15 cellular contexts compared by ENCODE assay signal in the genomic region with DNA sequence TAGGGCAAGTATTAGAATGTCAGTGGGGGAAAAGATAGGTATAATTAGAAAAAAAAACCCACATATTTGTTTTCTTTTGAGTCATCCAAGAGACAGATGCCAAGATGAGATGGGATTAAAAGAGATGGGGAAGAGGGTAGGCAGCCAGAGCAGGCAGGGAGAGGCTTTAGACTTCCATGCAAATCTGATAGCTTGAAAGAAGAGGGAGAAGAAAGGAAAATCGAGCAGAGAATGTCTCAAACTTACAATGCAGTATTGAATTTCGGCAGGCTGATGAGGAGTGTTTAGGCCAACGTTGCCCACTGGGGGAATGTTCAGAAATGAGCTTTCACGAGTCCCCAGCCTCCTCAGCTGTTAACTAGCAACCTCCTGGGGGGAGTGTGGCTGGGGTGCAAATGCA.
DNase-seq lines count a peak whose midpoint lies in the region; FAIRE-seq and TF ChIP-seq lines count a peak whose summit lies in the region.
"Had no signal": no experiment of that assay in that cellular context is flagged by ENCODE, and none has a peak within 500 bp of the region (broad histone marks: within the 10 kb centered on the region; RNA-seq: fewer than 3 reads in every experiment).

No MANE protein-coding gene starts in this region.

- peak overlapping the region; percentile 27 for H3K4me2 ChIP-seq in fibroblast of lung (ENCODE audit: extremely low read depth, insufficient read depth, low read length)
- H3K4me2 ChIP-seq in MM.1S (ENCODE audit: low read depth, low read length): no peak overlapping the region
- H3K4me2 ChIP-seq: hepatocyte had no signal

- H3K79me2 ChIP-seq in fibroblast of lung (ENCODE audit: control insufficient read depth, insufficient read depth, low read length): peaks cover 25% of the 10 kb centered on the region
- peaks cover 12% of the 10 kb centered on the region for H3K79me2 ChIP-seq in MM.1S (ENCODE audit: low read length)

- H3K9me3 ChIP-seq in SJSA1 (replicated peaks) (no peaks in the 10 kb centered on the region), fibroblast of lung (ENCODE audit: control insufficient read depth, insufficient read depth, low read depth, low read length) (no peaks in the 10 kb centered on the region), kidney (ENCODE audit: control insufficient read depth in 1 of 2, low read length in 2 of 2) (no peaks in the 10 kb centered on the region), adrenal gland (replicated peaks in 1 of 3) (no peaks in the 10 kb centered on the region), Peyer's patch (no peaks in the 10 kb centered on the region), MM.1S (replicated peaks; ENCODE audit: insufficient read depth, low read length) (no peaks in the 10 kb centered on the region)
- H3K9me3 ChIP-seq: ascending aorta, testis had no signal

- H4K20me1 ChIP-seq in fibroblast of lung (ENCODE audit: control insufficient read depth, extremely low read depth, insufficient read depth, low read length) (no peaks in the 10 kb centered on the region), MM.1S (ENCODE audit: insufficient read depth, low read length) (no peaks in the 10 kb centered on the region)

- WGBS in adrenal gland, 4 donors: 73 to 84% (median 80%) methylated on average over 4 of the region's 4 CpGs

- H3F3A ChIP-seq in MM.1S (ENCODE audit: insufficient read depth, low read length): no peaks in the 10 kb centered on the region

- no peak for FAIRE-seq in kidney (lab: Jason Lieb, UNC)

- H3K9me2 ChIP-seq in MM.1S (replicated peaks; ENCODE audit: insufficient read depth, low read length): no peaks in the 10 kb centered on the region

- TF ChIP-seq CTCF in fibroblast of lung (conservative IDR thresholded peaks at IDR 0.05 in 1 of 2, IDR thresholded peaks at IDR 0.05 in 1 of 2; ENCODE audit: low read depth in 1 of 2, low read length in 2 of 2): peak in 1 of 2 donors; percentile 2
- TF ChIP-seq CTCF in kidney (IDR thresholded peaks at IDR 0.05; ENCODE audit: borderline replicate concordance, extremely low read depth, insufficient read depth): no peak
- no peak for TF ChIP-seq CTCF in adrenal gland (IDR thresholded peaks at IDR 0.05)
- no peak for TF ChIP-seq CTCF in Peyer's patch (IDR thresholded peaks at IDR 0.05)
- no peak for TF ChIP-seq CTCF in MM.1S (IDR thresholded peaks at IDR 0.05; ENCODE audit: low read length)

- peaks cover 5% of the 10 kb centered on the region; the same call in 1 of the 2 replicates for H3K36me3 ChIP-seq in SJSA1
- no peaks in the 10 kb centered on the region for H3K36me3 ChIP-seq in fibroblast of lung (ENCODE audit: control insufficient read depth, insufficient read depth, low read length)
- no peaks in the 10 kb centered on the region for H3K36me3 ChIP-seq in kidney (ENCODE audit: control insufficient read depth in 1 of 2, insufficient read depth in 2 of 2, low read length in 2 of 2)
- H3K36me3 ChIP-seq in adrenal gland (replicated peaks in 1 of 2): no peaks in the 10 kb centered on the region
- no peaks in the 10 kb centered on the region for H3K36me3 ChIP-seq in Peyer's patch
- no peaks in the 10 kb centered on the region for H3K36me3 ChIP-seq in MM.1S (replicated peaks; ENCODE audit: insufficient read depth, low read length)
- H3K36me3 ChIP-seq: ascending aorta had no signal

- H3K9ac ChIP-seq in fibroblast of lung (ENCODE audit: insufficient read depth, low read length): no peak overlapping the region
- no peak overlapping the region for H3K9ac ChIP-seq in kidney (ENCODE audit: low read length in 2 of 2)
- H3K9ac ChIP-seq in MM.1S (ENCODE audit: low read length): no peak overlapping the region

- no peaks in the 10 kb centered on the region for H3K27me3 ChIP-seq in SJSA1 (replicated peaks)
- no peaks in the 10 kb centered on the region for H3K27me3 ChIP-seq in fibroblast of lung (ENCODE audit: control insufficient read depth, insufficient read depth, low read length)
- no peaks in the 10 kb centered on the region for H3K27me3 ChIP-seq in adrenal gland
- H3K27me3 ChIP-seq in Peyer's patch: no peaks in the 10 kb centered on the region
- H3K27me3 ChIP-seq in MM.1S (replicated peaks; ENCODE audit: insufficient read depth, low read length): no peaks in the 10 kb centered on the region
- H3K27me3 ChIP-seq: ascending aorta, hepatocyte, testis had no signal

- intact Hi-C loops in kidney (cut with DNase I): no loop called here
- intact Hi-C loops in adrenal gland (cut with DNase I): no loop called here

- H3K4me3 ChIP-seq in SJSA1 (no peak overlapping the region), fibroblast of lung (replicated peaks in 1 of 4; ENCODE audit: control extremely low read depth in 1 of 4, insufficient read depth in 1 of 4, low read depth in 3 of 4, low read length in 4 of 4) (no peak overlapping the region), kidney (ENCODE audit: low read length in 2 of 2) (no peak overlapping the region), adrenal gland (no peak overlapping the region), Peyer's patch (no peak overlapping the region), MM.1S (ENCODE audit: low read length) (no peak overlapping the region)
- H3K4me3 ChIP-seq: ascending aorta, hepatocyte, testis had no signal

- DNase-seq in NCI-H2171 treated with DMSO at 0.1 percent for 48 hours (lab: John Stamatoyannopoulos, UW): peak; percentile 14
- no peak for DNase-seq in NCI-H2171 (lab: John Stamatoyannopoulos, UW)
- DNase-seq in SJSA1 (ENCODE audit: low read depth in 1 of 2, low spot score in 2 of 2): peak in 1 of 2 experiments; percentile 75
- peak; percentile 43 to 74 for DNase-seq in fibroblast of lung (ENCODE audit: low read depth in 2 of 2)
- DNase-seq in kidney: no peak
- DNase-seq in adrenal gland: no peak
- no peak for DNase-seq in Peyer's patch
- DNase-seq in MM.1S: no peak
- DNase-seq: activated T-cell treated with anti-CD3 and anti-CD28 coated beads, Interleukin-2, amount 50 U/mL, for 24 hours; DMS153; Kasumi-1; NCI-H2107 had no signal

- no peak overlapping the region for H2AFZ ChIP-seq in fibroblast of lung (ENCODE audit: low read length)
- H2AFZ ChIP-seq in MM.1S (ENCODE audit: low read length): no peak overlapping the region
- H2AFZ ChIP-seq: hepatocyte had no signal

- H3K4me1 ChIP-seq in SJSA1 (replicated peaks) (peaks cover 36% of the 10 kb centered on the region), fibroblast of lung (ENCODE audit: control insufficient read depth, extremely low read depth, insufficient read depth, low read length) (peaks cover 2% of the 10 kb centered on the region), kidney (ENCODE audit: control insufficient read depth in 1 of 2, insufficient read depth in 1 of 2, low read depth in 1 of 2, low read length in 2 of 2) (peaks cover 0 to 4% of the 10 kb centered on the region in 2 donors), adrenal gland (replicated peaks in 1 of 2) (no peaks in the 10 kb centered on the region), Peyer's patch (no peaks in the 10 kb centered on the region), MM.1S (ENCODE audit: low read length) (no peaks in the 10 kb centered on the region)
- H3K4me1 ChIP-seq: ascending aorta, testis had no signal

- TF ChIP-seq POLR2A in adrenal gland (IDR thresholded peaks at IDR 0.05) (no peak), Peyer's patch (IDR thresholded peaks at IDR 0.05) (no peak)

- peak overlapping the region; percentile 41 for H3K27ac ChIP-seq in SJSA1
- peak overlapping the region; percentile 47 for H3K27ac ChIP-seq in fibroblast of lung (ENCODE audit: insufficient read depth, low read length)
- no peak overlapping the region for H3K27ac ChIP-seq in kidney (ENCODE audit: low read depth in 2 of 2, low read length in 2 of 2)
- no peak overlapping the region for H3K27ac ChIP-seq in adrenal gland
- H3K27ac ChIP-seq in Peyer's patch: no peak overlapping the region
- no peak overlapping the region for H3K27ac ChIP-seq in MM.1S (ENCODE audit: low read length)
- H3K27ac ChIP-seq: ascending aorta, hepatocyte, testis had no signal

Comparison
In these comparisons a context has a peak if more than half of its experiments do, and no peak if none do; other contexts are left out.
1. DNase-seq: peak in NCI-H2171 treated with DMSO at 0.1 percent for 48 hours (single experiment) and fibroblast of lung (2 of 2); none in NCI-H2171 (single experiment), kidney (single experiment), adrenal gland (0 of 7), Peyer's patch (0 of 3) and MM.1S (single experiment).
2. H3K27ac ChIP-seq: peak in SJSA1 (single experiment) and fibroblast of lung (single experiment); none in kidney (0 of 2), adrenal gland (0 of 5), Peyer's patch (0 of 4) and MM.1S (single experiment).